Comparison of ENCODE assay signal across 7 cellular contexts in genomic region chr16:11586856-11587642, GRCh38. TPM values are rescaled to one million over a fixed set of nuclear protein-coding genes. Genes with fewer than 3 reads are reported as not detected.
A peak's percentile ranks its signal among the peaks of the same experiment; 100 is the strongest.
DNase-seq lines count a peak whose midpoint lies in the region; ATAC-seq and TF ChIP-seq lines count a peak whose summit lies in the region.

Gene LITAF (minus strand): TSS chr16:11586919. CDS start chr16:11556730, 30,189 bp downstream.

- peak; percentile 94 for TF ChIP-seq POLR2A in GM15510 (IDR thresholded peaks at IDR 0.05; ENCODE audit: borderline replicate concordance, extremely low read depth, insufficient read length)
- peak in 2 of 4 donors; percentile 81 to 87 for TF ChIP-seq POLR2A in esophagus squamous epithelium (IDR thresholded peaks at IDR 0.05)

- peaks cover 7 to 53% (median 31%) of the 10 kb centered on the region in 3 donors for H3K4me1 ChIP-seq in esophagus squamous epithelium

- H3K27ac ChIP-seq in esophagus squamous epithelium (peak within 1 kb of the TSS; percentile 92 to 98 (median 96)), substantia nigra (ENCODE audit: low read depth, low read length, poor library complexity, severe bottlenecking) (peak within 1 kb of the TSS; percentile 92)

- H3K27ac Mint-ChIP-seq in activated T-cell treated with anti-CD3 and anti-CD28 coated beads, Interleukin-2, amount 50 U/mL, for 72 hours, result peak within 1 kb of the TSS; percentile 95
- peak within 1 kb of the TSS; percentile 92 to 98 (median 96) for H3K27ac Mint-ChIP-seq in naive thymus-derived CD8-positive, alpha-beta T cell

- DNase-seq in NCI-H460 (ENCODE audit: extremely low read depth, low read depth) (peak; percentile 57), esophagus squamous epithelium (lab: John Stamatoyannopoulos, UW) (no peak), substantia nigra (lab: John Stamatoyannopoulos, UW) (peak in 44 of 49 donors; percentile 17 to 79 (median 54))
- DNase-seq in activated T-cell treated with anti-CD3 and anti-CD28 coated beads, Interleukin-2, amount 50 U/mL, for 72 hours, result peak; percentile 72 to 77
- peak; percentile 38 to 78 (median 62) for DNase-seq in naive thymus-derived CD8-positive, alpha-beta T cell

- H3K27me3 ChIP-seq in esophagus squamous epithelium, result no peaks in the 10 kb centered on the region

- H3K27me3 Mint-ChIP-seq in activated T-cell treated with anti-CD3 and anti-CD28 coated beads, Interleukin-2, amount 50 U/mL, for 72 hours (ENCODE audit: low read depth), result no peaks in the 10 kb centered on the region
- H3K27me3 Mint-ChIP-seq in naive thymus-derived CD8-positive, alpha-beta T cell, result no peaks in the 10 kb centered on the region

- ATAC-seq in HG02623 (IDR thresholded peaks at IDR 0.05; ENCODE audit: unreplicated experiment), result peak; percentile 39
- peak; percentile 79 to 80 for ATAC-seq in activated T-cell treated with anti-CD3 and anti-CD28 coated beads, Interleukin-2, amount 50 U/mL, for 72 hours (replicated peaks in 1 of 2)
- ATAC-seq in naive thymus-derived CD8-positive, alpha-beta T cell, result peak; percentile 64 to 66

- H3K4me1 Mint-ChIP-seq in activated T-cell treated with anti-CD3 and anti-CD28 coated beads, Interleukin-2, amount 50 U/mL, for 72 hours (ENCODE audit: low read depth), result peaks cover 34% of the 10 kb centered on the region
- H3K4me1 Mint-ChIP-seq in naive thymus-derived CD8-positive, alpha-beta T cell, result peaks cover 22 to 54% (median 41%) of the 10 kb centered on the region in 4 donors

- H3K4me3 ChIP-seq in esophagus squamous epithelium, result peak within 1 kb of the TSS; percentile 69 to 97 (median 92)

- peaks cover 7 to 10% of the 10 kb centered on the region in 2 donors for H3K36me3 Mint-ChIP-seq in activated T-cell treated with anti-CD3 and anti-CD28 coated beads, Interleukin-2, amount 50 U/mL, for 72 hours (ENCODE audit: insufficient read depth in 2 of 2)
- H3K36me3 Mint-ChIP-seq in naive thymus-derived CD8-positive, alpha-beta T cell, result peaks cover 0 to 6% (median 3%) of the 10 kb centered on the region in 3 donors

- WGBS in esophagus squamous epithelium, 2 donors, result 3 to 6% methylated on average over 8 to 18 of the region's 74 CpGs

- intact Hi-C loops in esophagus squamous epithelium (cut with DNase I), result no loop called here

- peak within 1 kb of the TSS; percentile 89 to 93 for H3K4me3 Mint-ChIP-seq in activated T-cell treated with anti-CD3 and anti-CD28 coated beads, Interleukin-2, amount 50 U/mL, for 72 hours
- H3K4me3 Mint-ChIP-seq in naive thymus-derived CD8-positive, alpha-beta T cell, result peak within 1 kb of the TSS; percentile 90 to 100 (median 93)

- H3K9me3 Mint-ChIP-seq in activated T-cell treated with anti-CD3 and anti-CD28 coated beads, Interleukin-2, amount 50 U/mL, for 72 hours, result no peaks in the 10 kb centered on the region
- no peaks in the 10 kb centered on the region for H3K9me3 Mint-ChIP-seq in naive thymus-derived CD8-positive, alpha-beta T cell

- POLR2A ChIA-PET in naive thymus-derived CD8-positive, alpha-beta T cell (lab: Charles Lee), result interaction anchor here (0.6 to 5.3 kb wide), 16 partner anchors 10 to 643 kb away, joined by 3 to 151 read pairs (median 7); partner anchors contain the start of gene TXNDC11

- no peaks in the 10 kb centered on the region for H3K36me3 ChIP-seq in esophagus squamous epithelium

- H3K9me3 ChIP-seq in esophagus squamous epithelium, result no peaks in the 10 kb centered on the region

- no peak for TF ChIP-seq CTCF in esophagus squamous epithelium (IDR thresholded peaks at IDR 0.05)

RNA-seq across cellular contexts. Expression of gene LITAF, which starts in this region (rescaled TPM):
- total RNA-seq in NCI-H460 (2014; rRNA removed; shearing (Covaris generic)), result 58.2 and 63.5 TPM in 2 replicates
- polyA plus RNA-seq in NCI-H460 (2014; cell fraction: nucleus; rRNA removed), result 37.6 and 42.7 TPM in 2 replicates
- 100 to 1,000 TPM; 110 to 137 TPM for total RNA-seq in activated T-cell treated with anti-CD3 and anti-CD28 coated beads, Interleukin-2, amount 50 U/mL, for 72 hours
- 10 to 100 TPM; 13.7 to 44.4 (median 34.4) TPM for total RNA-seq in esophagus squamous epithelium
- 100 to 1,000 TPM; 169 to 176 TPM for total RNA-seq in naive thymus-derived CD8-positive, alpha-beta T cell
- 100 to 1,000 TPM; 553 to 770 (median 597) TPM for polyA plus RNA-seq in naive thymus-derived CD8-positive, alpha-beta T cell
